25 cellular contexts compared by ENCODE assay signal in the genomic region with DNA sequence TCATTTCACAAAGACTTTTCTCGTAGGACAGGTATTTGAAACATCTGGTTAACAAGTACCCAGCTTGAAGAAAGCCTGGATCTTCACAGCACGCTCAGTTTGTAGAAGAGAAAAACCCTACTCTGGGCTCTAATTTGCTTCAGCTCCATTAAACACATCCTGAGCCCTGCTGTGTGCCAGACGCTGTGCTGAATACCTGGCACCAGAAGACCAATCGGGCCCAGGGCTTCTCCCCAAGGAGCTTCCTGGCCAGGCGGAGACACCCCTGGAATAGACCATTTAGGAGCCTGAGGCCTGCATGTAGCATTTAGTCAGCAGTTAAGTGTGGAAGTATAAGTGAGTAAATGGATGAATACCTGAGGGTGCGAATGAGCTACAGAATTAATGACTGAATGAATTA.
"Had no signal": no experiment of that assay in that cellular context is flagged by ENCODE, and none has a peak within 500 bp of the region (broad histone marks: within the 10 kb centered on the region; RNA-seq: fewer than 3 reads in every experiment).

No MANE protein-coding gene starts in this region.

- DNase-seq: activated CD4-positive, alpha-beta memory T cell treated with anti-CD3 and anti-CD28 coated beads, Interleukin-2, amount 10 ng/mL, durations not matched to agents 7 days and 5 days; activated CD4-positive, alpha-beta T cell treated with anti-CD3 and anti-CD28 coated beads, Interleukin-2, amount 50 U/mL, for 1 hour; activated CD4-positive, CD25-positive, alpha-beta regulatory T cell; activated gamma-delta T cell; activated naive CD4-positive, alpha-beta T cell treated with anti-CD3 and anti-CD28 coated beads for 36 hours; activated T-cell treated with anti-CD3 and anti-CD28 coated beads for 4 hours; activated T-cell treated with anti-CD3 and anti-CD28 coated beads, Interleukin-2, amount 50 U/mL, for 48 hours; amygdala; MG63; MV-4-11; NCI-H1092 treated with DMSO at 0.1 percent for 48 hours; NCI-H1417 treated with DMSO at 0.1 percent for 48 hours; NCI-H1694; NCI-H2029; NCI-H345; NCI-H510A; NCI-H526 treated with DMSO at 0.1 percent for 48 hours; PC-3; SHP77; SW 1271 had no signal

- ATAC-seq: activated T-helper 17 cell treated with anti-CD3 and anti-CD28 coated beads, Interleukin-2, amount 50 U/mL, for 72 hours; PC-3; SK-N-SH treated with all-trans-retinoic acid at 6 μM for 48 hours had no signal

- H3K36me3 ChIP-seq: MG63, SJSA1 had no signal

- H3K27ac ChIP-seq: SJSA1 had no signal

- H3K9me3 ChIP-seq: MG63, SJSA1 had no signal

- FAIRE-seq: astrocyte, RCC 7860 had no signal

- H3K27me3 ChIP-seq: MG63, SJSA1 had no signal

- H3K4me1 ChIP-seq: SJSA1 had no signal

- H3K4me3 ChIP-seq: MG63, SJSA1 had no signal
